Comparison of ENCODE assay signal across 8 cellular contexts in genomic region chr12:68358532-68359485, GRCh38. TPM values are rescaled to one million over a fixed set of nuclear protein-coding genes. Genes with fewer than 3 reads are reported as not detected.
DNase-seq lines count a peak whose midpoint lies in the region; ATAC-seq and TF ChIP-seq lines count a peak whose summit lies in the region.

No MANE protein-coding gene starts in this region.

- no peaks in the 10 kb centered on the region for H3K9me3 ChIP-seq in gastroesophageal sphincter

- DNase-seq in DMS53 (lab: John Stamatoyannopoulos, UW) (peak; percentile 80), OCI-M1 (lab: John Stamatoyannopoulos, UW) (peak; percentile 92), osteocyte (ENCODE audit: extremely low spot score, unreplicated experiment) (peak; percentile 86), mesenteric fat pad (ENCODE audit: low spot score) (no peak)
- peak; percentile 39 for DNase-seq in activated effector memory CD4-positive, alpha-beta T cell treated with Interleukin-2 at 50 U/mL for 16 hours

- H3K4me1 Mint-ChIP-seq in osteocyte (ENCODE audit: unreplicated experiment), result peaks cover 5% of the 10 kb centered on the region

- H3K36me3 Mint-ChIP-seq in osteocyte (ENCODE audit: unreplicated experiment), result no peaks in the 10 kb centered on the region

- H3K27me3 ChIP-seq in gastroesophageal sphincter, result no peaks in the 10 kb centered on the region

- 53 to 60% methylated on average over 8 to 10 of the region's 10 CpGs for WGBS in gastroesophageal sphincter (ENCODE audit: low coverage in 1 of 2), 2 donors

- H3K4me3 Mint-ChIP-seq in osteocyte (ENCODE audit: unreplicated experiment), result no peak overlapping the region

- no peak overlapping the region for H3K27ac Mint-ChIP-seq in osteocyte (ENCODE audit: unreplicated experiment)

- H3K4me3 ChIP-seq in gastroesophageal sphincter, result no peak overlapping the region

- H3K36me3 ChIP-seq in gastroesophageal sphincter, result no peaks in the 10 kb centered on the region

- H3K4me1 ChIP-seq in gastroesophageal sphincter, result peaks cover 0 to 33% (median 0%) of the 10 kb centered on the region in 3 donors

- no peak for TF ChIP-seq POLR2A in gastroesophageal sphincter (IDR thresholded peaks at IDR 0.05)

- no peak for TF ChIP-seq EP300 in gastroesophageal sphincter (IDR thresholded peaks at IDR 0.05)

- H3K27ac ChIP-seq in gastroesophageal sphincter, result peak overlapping the region in 1 of 4 donors; percentile 12

- H3K27me3 Mint-ChIP-seq in osteocyte (ENCODE audit: unreplicated experiment), result no peaks in the 10 kb centered on the region

- no peaks in the 10 kb centered on the region for H3K9me3 Mint-ChIP-seq in osteocyte (ENCODE audit: unreplicated experiment)

- ATAC-seq in GM19467 (IDR thresholded peaks at IDR 0.05; ENCODE audit: unreplicated experiment) (peak; percentile 64), HG03558 (IDR thresholded peaks at IDR 0.05; ENCODE audit: extremely low read depth, unreplicated experiment) (peak; percentile 51), gastroesophageal sphincter (peak; percentile 62)

- TF ChIP-seq CTCF in gastroesophageal sphincter (IDR thresholded peaks at IDR 0.05) (peak; percentile 66 to 84 (median 72)), osteocyte (IDR thresholded peaks at IDR 0.05) (peak; percentile 80)

RNA-seq across cellular contexts. Expression of gene MDM1, which starts 26.6 kb away (rescaled TPM):
- total RNA-seq in gastroesophageal sphincter, result 10 to 100 TPM; 13.5 to 38.8 (median 23.1) TPM
- 10.9 TPM in 2 replicates for total RNA-seq in osteocyte
- 14.9 TPM for total RNA-seq in mesenteric fat pad
